Comparison of ENCODE assay signal across 8 cellular contexts in the genomic region with DNA sequence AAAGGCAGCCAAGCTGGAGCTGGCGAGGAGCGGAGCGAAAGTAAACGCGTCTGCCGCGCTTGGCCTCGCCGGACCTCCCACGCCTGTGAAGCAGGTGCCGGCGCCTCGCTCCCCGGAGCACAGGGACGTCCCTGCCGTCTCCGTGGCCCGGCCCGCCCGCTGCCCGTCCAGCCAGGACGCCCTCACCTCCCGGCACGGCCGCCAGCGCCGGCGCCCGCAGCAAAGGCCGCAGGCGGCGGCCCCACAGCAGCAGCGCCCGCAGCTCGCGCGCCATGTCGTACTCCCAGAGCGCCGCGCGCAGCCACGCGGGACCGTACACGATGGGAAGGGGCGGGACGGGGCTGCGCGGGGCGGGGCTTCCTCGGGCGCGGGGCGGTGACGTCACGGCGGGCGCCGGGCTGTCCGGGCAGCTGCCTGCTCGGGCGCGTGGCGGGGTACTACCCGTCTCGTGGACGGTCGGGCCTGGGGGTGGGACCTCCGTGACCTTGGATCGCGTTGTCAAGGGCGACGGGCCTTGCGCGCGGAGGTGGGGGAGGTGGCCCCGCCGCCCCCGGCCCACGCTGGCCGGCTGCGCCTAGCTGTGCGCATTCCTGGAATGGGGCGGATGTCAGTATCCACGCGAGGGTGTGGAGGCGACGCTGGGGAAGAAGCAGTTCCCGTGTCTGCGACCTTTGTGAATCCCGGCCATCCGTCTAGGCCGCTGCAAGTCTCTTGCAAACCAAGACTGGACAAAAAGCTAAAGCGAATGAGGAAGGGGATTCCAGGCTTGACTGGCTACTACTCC. TPM values are rescaled to one million over a fixed set of nuclear protein-coding genes. Genes with fewer than 3 reads are reported as not detected.
DNase-seq lines count a peak whose midpoint lies in the region; ATAC-seq and TF ChIP-seq lines count a peak whose summit lies in the region.

A gene (minus strand): TSS at position 290 of the 784 bp plus-strand sequence. CDS start 16 bp downstream, at position 274.

- BruUV-seq in Calu3 (replicated peaks; lab: Mats Ljungman, UMichigan), result no TSS peak

- TF ChIP-seq EP300 in esophagus muscularis mucosa (IDR thresholded peaks at IDR 0.05), result no peak

- peaks cover 50% of the 10 kb centered on the region for H3K36me3 Mint-ChIP-seq in Calu3 (ENCODE audit: insufficient read depth, unreplicated experiment)

- peak within 1 kb of the TSS; percentile 50 for H3K27ac ChIP-seq in HUES64 (ENCODE audit: low read depth, low read length)
- peak within 1 kb of the TSS; percentile 87 to 95 (median 90) for H3K27ac ChIP-seq in esophagus muscularis mucosa (replicated peaks in 1 of 4)

- peak; percentile 93 for TF ChIP-seq POLR2A in esophagus muscularis mucosa (IDR thresholded peaks at IDR 0.05; ENCODE audit: low read depth)

- H3K27ac Mint-ChIP-seq in Calu3 (ENCODE audit: unreplicated experiment), result peak within 1 kb of the TSS; percentile 72

- H3K4me1 Mint-ChIP-seq in Calu3 (ENCODE audit: low read depth, unreplicated experiment), result peaks cover 38% of the 10 kb centered on the region

- H3K4me3 ChIP-seq in HUES64 (ENCODE audit: low read length) (peak within 1 kb of the TSS; percentile 80), esophagus muscularis mucosa (peak within 1 kb of the TSS; percentile 88 to 99 (median 98))

- H3K27me3 ChIP-seq in HUES64 (ENCODE audit: insufficient read depth, low read length) (no peaks in the 10 kb centered on the region), esophagus muscularis mucosa (no peaks in the 10 kb centered on the region)

- H3K9me3 Mint-ChIP-seq in Calu3 (ENCODE audit: low read depth, unreplicated experiment), result no peaks in the 10 kb centered on the region

- peak within 1 kb of the TSS; percentile 93 for H3K9ac ChIP-seq in HUES64 (ENCODE audit: low read depth, low read length)

- peak; percentile 86 for ATAC-seq in GM21390 (IDR thresholded peaks at IDR 0.05; ENCODE audit: unreplicated experiment)

- TF ChIP-seq CTCF in Calu3 (IDR thresholded peaks at IDR 0.05; ENCODE audit: unreplicated experiment) (no peak), esophagus muscularis mucosa (IDR thresholded peaks at IDR 0.05) (peak in 1 of 3 experiments; percentile 23)

- H3K36me3 ChIP-seq in HUES64 (ENCODE audit: insufficient read depth, low read length) (peaks cover 14% of the 10 kb centered on the region), esophagus muscularis mucosa (peaks cover 0 to 20% (median 8%) of the 10 kb centered on the region in 4 donors)

- CTCF ChIA-PET in Calu3 (lab: Charles Lee), result interaction anchor here (0.6 to 1.1 kb wide), 3 partner anchors 10 to 426 kb away, joined by 3 to 5 read pairs (median 4); no protein-coding TSS in a partner anchor

- WGBS in HUES64, result 1% methylated on average over 95 of the region's 95 CpGs
- WGBS in esophagus muscularis mucosa, result under 1% methylated on average over 10 of the region's 95 CpGs

- DNase-seq in Calu3 (peak; percentile 92), esophagus muscularis mucosa (ENCODE audit: extremely low spot score) (peak; percentile 96), myocyte (ENCODE audit: low read depth) (peak; percentile 86)
- peak; percentile 95 to 96 for DNase-seq in activated T-cell treated with anti-CD3 and anti-CD28 coated beads, Interleukin-2, amount 50 U/mL, for 48 hours
- peak; percentile 86 for DNase-seq in stimulated activated CD8-positive, alpha-beta memory T cell treated with anti-CD3 and anti-CD28 coated beads, Interleukin-7, amount 100 ng/mL, for 24 hours (ENCODE audit: low read depth)

- H3K27me3 Mint-ChIP-seq in Calu3 (ENCODE audit: unreplicated experiment), result no peaks in the 10 kb centered on the region

- intact Hi-C loops in Calu3 (cut with micrococcal nuclease; ENCODE audit: unreplicated experiment) (no loop called here), esophagus muscularis mucosa (cut with DNase I) (no loop called here)

- H3K4me3 Mint-ChIP-seq in Calu3 (ENCODE audit: low read depth, unreplicated experiment), result peak within 1 kb of the TSS; percentile 95

- peaks cover 9% of the 10 kb centered on the region; the same call in 1 of the 2 replicates for H3K4me1 ChIP-seq in HUES64 (ENCODE audit: insufficient read depth, low read length)
- peaks cover 13 to 27% (median 23%) of the 10 kb centered on the region in 4 donors for H3K4me1 ChIP-seq in esophagus muscularis mucosa

- H3K9me3 ChIP-seq in HUES64 (ENCODE audit: insufficient read depth, low read depth, low read length) (no peaks in the 10 kb centered on the region), esophagus muscularis mucosa (no peaks in the 10 kb centered on the region)

TF ChIP-seq in PFSK-1, 5 proteins besides CTCF, POLR2A, EP300 and RAD21:
- TF ChIP-seq FOXP2 (optimal IDR thresholded peaks at IDR 0.05; ENCODE audit: borderline replicate concordance, extremely low read depth, extremely low read length, insufficient read depth), result peak; percentile 77
- peak; percentile 66; the same call in 1 of the 2 replicates for TF ChIP-seq SIN3A (IDR thresholded peaks at IDR 0.05; ENCODE audit: borderline replicate concordance, insufficient read depth, low read length)
- peak; percentile 58 for TF ChIP-seq POLR2AphosphoS5 (IDR thresholded peaks at IDR 0.05; ENCODE audit: low read depth, low read length)
- TF ChIP-seq TAF1 (IDR thresholded peaks at IDR 0.05; ENCODE audit: borderline replicate concordance, insufficient read depth, low read length), result peak; percentile 80
- TF ChIP-seq, protein P1, sequence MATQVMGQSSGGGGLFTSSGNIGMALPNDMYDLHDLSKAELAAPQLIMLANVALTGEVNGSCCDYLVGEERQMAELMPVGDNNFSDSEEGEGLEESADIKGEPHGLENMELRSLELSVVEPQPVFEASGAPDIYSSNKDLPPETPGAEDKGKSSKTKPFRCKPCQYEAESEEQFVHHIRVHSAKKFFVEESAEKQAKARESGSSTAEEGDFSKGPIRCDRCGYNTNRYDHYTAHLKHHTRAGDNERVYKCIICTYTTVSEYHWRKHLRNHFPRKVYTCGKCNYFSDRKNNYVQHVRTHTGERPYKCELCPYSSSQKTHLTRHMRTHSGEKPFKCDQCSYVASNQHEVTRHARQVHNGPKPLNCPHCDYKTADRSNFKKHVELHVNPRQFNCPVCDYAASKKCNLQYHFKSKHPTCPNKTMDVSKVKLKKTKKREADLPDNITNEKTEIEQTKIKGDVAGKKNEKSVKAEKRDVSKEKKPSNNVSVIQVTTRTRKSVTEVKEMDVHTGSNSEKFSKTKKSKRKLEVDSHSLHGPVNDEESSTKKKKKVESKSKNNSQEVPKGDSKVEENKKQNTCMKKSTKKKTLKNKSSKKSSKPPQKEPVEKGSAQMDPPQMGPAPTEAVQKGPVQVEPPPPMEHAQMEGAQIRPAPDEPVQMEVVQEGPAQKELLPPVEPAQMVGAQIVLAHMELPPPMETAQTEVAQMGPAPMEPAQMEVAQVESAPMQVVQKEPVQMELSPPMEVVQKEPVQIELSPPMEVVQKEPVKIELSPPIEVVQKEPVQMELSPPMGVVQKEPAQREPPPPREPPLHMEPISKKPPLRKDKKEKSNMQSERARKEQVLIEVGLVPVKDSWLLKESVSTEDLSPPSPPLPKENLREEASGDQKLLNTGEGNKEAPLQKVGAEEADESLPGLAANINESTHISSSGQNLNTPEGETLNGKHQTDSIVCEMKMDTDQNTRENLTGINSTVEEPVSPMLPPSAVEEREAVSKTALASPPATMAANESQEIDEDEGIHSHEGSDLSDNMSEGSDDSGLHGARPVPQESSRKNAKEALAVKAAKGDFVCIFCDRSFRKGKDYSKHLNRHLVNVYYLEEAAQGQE (IDR thresholded peaks at IDR 0.05; ENCODE audit: insufficient read depth in 1 of 2, low read depth in 2 of 2, low read length in 2 of 2), result peak in 1 of 2 experiments; percentile 43; a peak in 2 of 4 replicates

RNA-seq across cellular contexts. Expression of the gene that starts here (rescaled TPM):
- 232 and 244 TPM in 2 replicates for total RNA-seq in Calu3 (2022)
- polyA plus RNA-seq in HUES64 (2013, experiment 1 of 2), result 115 TPM
- 121 TPM for polyA plus RNA-seq in HUES64 (2013, experiment 2 of 2)
- 406 TPM for polyA plus RNA-seq in PFSK-1 (2012; ENCODE audit: insufficient read length, low read depth)
- total RNA-seq in esophagus muscularis mucosa, result 10 to 100 TPM; 43.6 to 63.7 (median 46.8) TPM
- 89.5 and 91.0 TPM in 2 replicates for total RNA-seq in myocyte
- 85.4 TPM for polyA plus RNA-seq in myocyte (2012)

Comparison
In these comparisons a context has a peak if more than half of its experiments do, and no peak if none do; other contexts are left out.
1. Peak in every context shown above with its lines: DNase-seq, ATAC-seq, H3K4me3 ChIP-seq and H3K27ac ChIP-seq.